Comparison of ENCODE assay signal across 7 cellular contexts in the genomic region with DNA sequence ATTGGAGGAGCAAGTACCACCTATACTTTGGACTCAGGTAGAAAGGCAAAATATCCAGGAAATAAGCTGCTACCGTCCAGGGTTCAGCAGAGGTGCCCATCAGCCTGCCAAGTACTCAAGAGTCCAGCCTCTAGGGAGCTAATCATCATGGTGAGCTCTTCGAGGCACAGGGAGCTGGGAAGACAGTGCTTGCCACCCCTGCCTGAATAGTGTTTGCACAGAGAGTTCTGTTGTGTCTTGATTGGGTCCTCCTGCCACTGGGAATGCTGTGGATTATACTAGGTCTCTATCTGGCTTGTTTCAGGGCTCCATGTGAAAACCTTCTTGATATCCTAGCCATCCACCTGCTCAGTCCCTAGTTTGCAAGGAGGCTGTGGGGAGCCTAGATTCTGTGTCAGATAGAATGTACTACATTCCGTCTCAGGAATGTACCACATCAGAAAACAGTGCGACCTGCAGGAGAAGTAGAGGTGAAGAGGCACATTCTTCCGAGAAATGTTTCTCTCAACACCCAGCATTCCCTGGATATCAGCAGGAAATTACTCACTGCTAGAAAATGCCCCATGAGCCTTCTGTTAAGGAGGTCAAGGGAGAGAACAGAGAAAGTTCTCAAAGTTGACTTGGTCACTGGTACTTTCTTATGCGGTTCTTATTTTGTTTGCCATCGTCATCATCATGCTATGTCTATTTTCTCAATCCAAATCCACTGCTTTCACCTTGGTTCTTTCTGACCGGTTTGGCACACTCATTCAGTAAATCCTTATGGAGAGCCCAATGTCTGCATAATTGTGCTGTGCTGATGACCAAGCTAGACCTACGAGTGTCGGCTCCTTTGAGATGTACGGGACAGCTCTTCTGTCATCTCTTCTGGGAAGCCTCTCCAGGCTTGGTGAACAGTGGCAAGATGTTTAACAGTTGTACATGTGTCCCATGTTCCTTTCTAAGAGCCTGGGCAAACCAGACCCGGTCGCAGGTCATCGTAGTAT. TPM values are rescaled to one million over a fixed set of nuclear protein-coding genes. Genes with fewer than 3 reads are reported as not detected.
DNase-seq lines count a peak whose midpoint lies in the region; ATAC-seq and TF ChIP-seq lines count a peak whose summit lies in the region.

No MANE protein-coding gene starts in this region.

- no peaks in the 10 kb centered on the region for H3K9me3 ChIP-seq in heart left ventricle

- H3K9me3 Mint-ChIP-seq in stimulated activated naive CD8-positive, alpha-beta T cell treated with anti-CD3 and anti-CD28 coated beads, Interleukin-15, amount 100 ng/mL, for 72 hours, result no peaks in the 10 kb centered on the region

- no peak overlapping the region for H3K4me3 ChIP-seq in heart left ventricle

- peak; percentile 19 for ATAC-seq in GM21447 (IDR thresholded peaks at IDR 0.05; ENCODE audit: unreplicated experiment)
- ATAC-seq in heart left ventricle, result peak; percentile 38 to 82 (median 78)
- no peak for ATAC-seq in stimulated activated naive CD8-positive, alpha-beta T cell treated with anti-CD3 and anti-CD28 coated beads, Interleukin-15, amount 100 ng/mL, for 72 hours

- peak overlapping the region; percentile 12 to 76 (median 54) for H3K27ac ChIP-seq in heart left ventricle

- H3K4me1 ChIP-seq in heart left ventricle, result peaks cover 13 to 87% (median 48%) of the 10 kb centered on the region in 12 donors

- H3K36me3 ChIP-seq in heart left ventricle, result no peaks in the 10 kb centered on the region

- intact Hi-C loops in heart left ventricle (cut with DNase I), result no loop called here

- no peak for TF ChIP-seq POLR2A in heart left ventricle (IDR thresholded peaks at IDR 0.05)

- WGBS in heart left ventricle, 4 donors, result 59 to 62% (median 60%) methylated on average over 14 of the region's 14 CpGs

- no peaks in the 10 kb centered on the region for H3K27me3 Mint-ChIP-seq in stimulated activated naive CD8-positive, alpha-beta T cell treated with anti-CD3 and anti-CD28 coated beads, Interleukin-15, amount 100 ng/mL, for 72 hours

- H3K4me1 Mint-ChIP-seq in stimulated activated naive CD8-positive, alpha-beta T cell treated with anti-CD3 and anti-CD28 coated beads, Interleukin-15, amount 100 ng/mL, for 72 hours, result peaks cover 82% of the 10 kb centered on the region

- peak overlapping the region; percentile 68 to 75 for H3K27ac Mint-ChIP-seq in stimulated activated naive CD8-positive, alpha-beta T cell treated with anti-CD3 and anti-CD28 coated beads, Interleukin-15, amount 100 ng/mL, for 72 hours

- peak overlapping the region in 1 of 2 donors; percentile 27 for H3K4me3 Mint-ChIP-seq in stimulated activated naive CD8-positive, alpha-beta T cell treated with anti-CD3 and anti-CD28 coated beads, Interleukin-15, amount 100 ng/mL, for 72 hours

- no peak for TF ChIP-seq CTCF in heart left ventricle (IDR thresholded peaks at IDR 0.05)

- DNase-seq in SW 1271 (lab: John Stamatoyannopoulos, UW), result peak; percentile 85 to 97
- no peak for DNase-seq in heart left ventricle
- DNase-seq in stimulated activated naive CD8-positive, alpha-beta T cell treated with anti-CD3 and anti-CD28 coated beads, Interleukin-15, amount 100 ng/mL, for 72 hours, result no peak
- DNase-seq in OCI-M1 (lab: John Stamatoyannopoulos, UW), result no peak
- no peak for DNase-seq in NCI-H2107 (lab: John Stamatoyannopoulos, UW)
- no peak for DNase-seq in NCI-H146 treated with DMSO at 0.1 percent for 48 hours (lab: John Stamatoyannopoulos, UW; ENCODE audit: unreplicated experiment)

- H3K27me3 ChIP-seq in heart left ventricle, result no peaks in the 10 kb centered on the region

RNA-seq across cellular contexts. Expression of gene PTPN1, which starts 30.7 kb away (rescaled TPM):
- total RNA-seq in heart left ventricle, result 10 to 100 TPM; 24.2 to 63.3 (median 32.0) TPM
- 10 to 100 TPM; 18.5 to 93.8 TPM for polyA plus RNA-seq in heart left ventricle

Comparison
In these comparisons a context has a peak if more than half of its experiments do, and no peak if none do; other contexts are left out.
1. DNase-seq: peak in SW 1271 (2 of 2); none in heart left ventricle (0 of 5), stimulated activated naive CD8-positive, alpha-beta T cell treated with anti-CD3 and anti-CD28 coated beads, Interleukin-15, amount 100 ng/mL, for 72 hours (0 of 2), OCI-M1 (single experiment), NCI-H2107 (single experiment) and NCI-H146 treated with DMSO at 0.1 percent for 48 hours (single experiment).